13 cellular contexts compared by ENCODE assay signal in genomic region chr21:22728091-22728490, GRCh38.
"Had no signal": no experiment of that assay in that cellular context is flagged by ENCODE, and none has a peak within 500 bp of the region (broad histone marks: within the 10 kb centered on the region; RNA-seq: fewer than 3 reads in every experiment).

No MANE protein-coding gene starts in this region.

- H3K27ac ChIP-seq: ovary, sigmoid colon, spleen had no signal

- H3K27me3 Mint-ChIP-seq: activated CD8-positive, alpha-beta T cell treated with anti-CD3 and anti-CD28 coated beads for 36 hours; naive B cell had no signal

- H3K4me1 ChIP-seq: sigmoid colon, spleen had no signal

- H3K36me3 Mint-ChIP-seq: activated naive CD4-positive, alpha-beta T cell treated with anti-CD3 and anti-CD28 coated beads, Interleukin-2, amount 50 U/mL, for 72 hours; naive B cell had no signal

- H3K27me3 ChIP-seq: ovary, sigmoid colon, spleen had no signal

- DNase-seq: activated CD4-positive, alpha-beta T cell treated with anti-CD3 and anti-CD28 coated beads for 4 hours; activated CD8-positive, alpha-beta memory T cell treated with anti-CD3 and anti-CD28 coated beads, Interleukin-2, amount 50 U/mL, for 4 hours; activated CD8-positive, alpha-beta T cell treated with anti-CD3 and anti-CD28 coated beads for 36 hours; activated gamma-delta T cell; activated T-cell treated with anti-CD3 and anti-CD28 coated beads, Interleukin-2, amount 50 U/mL, for 48 hours; islet precursor cell; naive B cell; ovary; sigmoid colon; spleen; stimulated activated CD4-positive, alpha-beta T cell treated with anti-CD3 and anti-CD28 coated beads, Interleukin-1b, Interleukin-23, amount 100 ng/mL, for 48 hours had no signal

- H3K4me3 Mint-ChIP-seq: activated CD8-positive, alpha-beta T cell treated with anti-CD3 and anti-CD28 coated beads for 36 hours; naive B cell had no signal

- H3K27ac Mint-ChIP-seq: activated CD8-positive, alpha-beta T cell treated with anti-CD3 and anti-CD28 coated beads for 36 hours; activated naive CD4-positive, alpha-beta T cell treated with anti-CD3 and anti-CD28 coated beads, Interleukin-2, amount 50 U/mL, for 72 hours; naive B cell had no signal

- H3K36me3 ChIP-seq: ovary, sigmoid colon, spleen had no signal

- H3K4me1 Mint-ChIP-seq: naive B cell had no signal

- H3K9me3 ChIP-seq: ovary had no signal

- H3K4me3 ChIP-seq: lung, ovary, sigmoid colon, spleen had no signal
